ENCODE assay signal across 18 cellular contexts in the genomic region with DNA sequence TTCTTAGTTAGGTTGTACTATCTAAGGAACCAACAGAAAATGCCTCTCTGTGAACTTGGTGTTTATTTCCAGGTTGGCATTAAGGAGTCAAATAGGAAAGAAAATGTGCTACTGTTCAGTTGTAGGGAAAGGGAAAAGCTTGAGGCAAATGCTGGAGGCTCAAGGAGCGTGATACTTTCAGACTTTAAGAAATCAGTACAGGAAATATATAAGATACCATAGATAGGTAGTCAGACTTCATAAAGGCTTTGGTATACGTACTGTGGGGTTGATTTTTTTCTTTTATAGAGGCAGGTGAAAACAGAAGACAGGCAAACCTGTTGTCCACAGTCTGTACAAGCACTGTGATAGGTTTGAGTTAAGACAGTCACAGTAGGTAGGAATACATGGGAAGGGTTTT. TPM values are rescaled to one million over a fixed set of nuclear protein-coding genes. Genes with fewer than 3 reads are reported as not detected.
A peak's percentile ranks its signal among the peaks of the same experiment; 100 is the strongest.
DNase-seq lines count a peak whose midpoint lies in the region; ATAC-seq and TF ChIP-seq lines count a peak whose summit lies in the region.
"Had no signal": no experiment of that assay in that cellular context is flagged by ENCODE, and none has a peak within 500 bp of the region (broad histone marks: within the 10 kb centered on the region; RNA-seq: fewer than 3 reads in every experiment).

No MANE protein-coding gene starts in this region.

- H3K4me3 Mint-ChIP-seq in CD8-positive, alpha-beta T cell: no peak overlapping the region
- no peak overlapping the region for H3K4me3 Mint-ChIP-seq in naive thymus-derived CD8-positive, alpha-beta T cell
- H3K4me3 Mint-ChIP-seq: dendritic cell treated with granulocyte-macrophage colony-stimulating factor and Interleukin-4, amounts not matched to agents 40 ng/mL and 50 ng/mL, for 4 days had no signal

- H3K4me1 ChIP-seq in CD8-positive, alpha-beta T cell (ENCODE audit: insufficient read depth, low read length): peaks cover 5% of the 10 kb centered on the region
- H3K4me1 ChIP-seq: SJSA1 had no signal

- no peak for ATAC-seq in CD8-positive, alpha-beta T cell
- ATAC-seq in naive thymus-derived CD8-positive, alpha-beta T cell: no peak
- ATAC-seq in GM21381 (IDR thresholded peaks at IDR 0.05; ENCODE audit: unreplicated experiment): no peak

- no peak for TF ChIP-seq CTCF in CD8-positive, alpha-beta T cell (IDR thresholded peaks at IDR 0.05)
- no peak for TF ChIP-seq CTCF in choroid plexus epithelial cell (conservative IDR thresholded peaks at IDR 0.05; ENCODE audit: low read depth, low read length)

- POLR2A ChIA-PET in CD8-positive, alpha-beta T cell (lab: Charles Lee): interaction anchor here (0.8 kb wide), 1 partner anchor 178 kb away, joined by 3 read pairs; the partner anchor contains the start of gene ZC3H7B
- POLR2A ChIA-PET in naive thymus-derived CD8-positive, alpha-beta T cell (lab: Charles Lee): interaction anchor here (0.6 kb wide), 1 partner anchor 27 kb away, joined by 3 read pairs; no protein-coding TSS in a partner anchor

- H3K27me3 Mint-ChIP-seq in CD8-positive, alpha-beta T cell (ENCODE audit: low read depth): no peaks in the 10 kb centered on the region
- H3K27me3 Mint-ChIP-seq in naive thymus-derived CD8-positive, alpha-beta T cell: no peaks in the 10 kb centered on the region
- H3K27me3 Mint-ChIP-seq: dendritic cell treated with granulocyte-macrophage colony-stimulating factor and Interleukin-4, amounts not matched to agents 40 ng/mL and 50 ng/mL, for 4 days had no signal

- CTCF ChIA-PET in CD8-positive, alpha-beta T cell (lab: Charles Lee): no interaction called here

- H3K9me3 Mint-ChIP-seq in CD8-positive, alpha-beta T cell: no peaks in the 10 kb centered on the region
- H3K9me3 Mint-ChIP-seq in naive thymus-derived CD8-positive, alpha-beta T cell: no peaks in the 10 kb centered on the region
- H3K9me3 Mint-ChIP-seq: dendritic cell treated with granulocyte-macrophage colony-stimulating factor and Interleukin-4, amounts not matched to agents 40 ng/mL and 50 ng/mL, for 4 days had no signal

- H3K4me3 ChIP-seq in CD8-positive, alpha-beta T cell (ENCODE audit: low read depth, low read length): no peak overlapping the region
- no peak overlapping the region for H3K4me3 ChIP-seq in choroid plexus epithelial cell (ENCODE audit: low read depth, low read length)
- H3K4me3 ChIP-seq: esophagus muscularis mucosa, sigmoid colon, SJSA1, thoracic aorta had no signal

- no peak for DNase-seq in CD8-positive, alpha-beta T cell
- peak; percentile 29 for DNase-seq in HT1080 (ENCODE audit: low read depth)
- peak; percentile 58 for DNase-seq in choroid plexus epithelial cell (ENCODE audit: low read depth)
- DNase-seq in naive thymus-derived CD8-positive, alpha-beta T cell: no peak
- DNase-seq in medulla oblongata (ENCODE audit: extremely low spot score): no peak
- DNase-seq in stimulated activated CD4-positive, alpha-beta T cell treated with anti-CD3 and anti-CD28 coated beads, Interleukin-12 subunit alpha, Interleukin-12 subunit beta, amount 100 ng/mL, for 4 hours: no peak
- DNase-seq: activated T-cell treated with anti-CD3 and anti-CD28 coated beads, Interleukin-2, amount 50 U/mL, for 48 hours; DMS53; head of caudate nucleus; NCI-H187 treated with DMSO at 0.1 percent for 48 hours; occipital lobe; sigmoid colon; stimulated activated CD4-positive, alpha-beta T cell treated with anti-CD3 and anti-CD28 coated beads, Interleukin-4, amount 100 ng/mL, for 1 hour had no signal

- intact Hi-C loops in CD8-positive, alpha-beta T cell (cut with DNase I, micrococcal nuclease): loop anchor here in 1 of 2 experiments (10.0 kb wide), 1 partner anchor 198 kb away; no protein-coding TSS in a partner anchor

- no peaks in the 10 kb centered on the region for H3K9me3 ChIP-seq in CD8-positive, alpha-beta T cell (ENCODE audit: low read length)
- H3K9me3 ChIP-seq: esophagus muscularis mucosa, sigmoid colon, SJSA1, thoracic aorta had no signal

- peaks cover 73% of the 10 kb centered on the region for H3K36me3 Mint-ChIP-seq in CD8-positive, alpha-beta T cell
- peaks cover 0 to 82% (median 10%) of the 10 kb centered on the region in 3 donors for H3K36me3 Mint-ChIP-seq in naive thymus-derived CD8-positive, alpha-beta T cell

- H3K27me3 ChIP-seq in CD8-positive, alpha-beta T cell (ENCODE audit: insufficient read depth, low read length): no peaks in the 10 kb centered on the region
- H3K27me3 ChIP-seq: esophagus muscularis mucosa, sigmoid colon, SJSA1 had no signal

- peaks cover 43% of the 10 kb centered on the region for H3K4me1 Mint-ChIP-seq in CD8-positive, alpha-beta T cell (ENCODE audit: low read depth)
- peaks cover 17 to 54% (median 26%) of the 10 kb centered on the region in 4 donors for H3K4me1 Mint-ChIP-seq in naive thymus-derived CD8-positive, alpha-beta T cell

- peaks cover 29% of the 10 kb centered on the region for H3K36me3 ChIP-seq in CD8-positive, alpha-beta T cell (ENCODE audit: insufficient read depth, low read length)

- peak overlapping the region; percentile 61 for H3K27ac Mint-ChIP-seq in CD8-positive, alpha-beta T cell
- peak overlapping the region in 8 of 10 donors; percentile 4 to 84 (median 49) for H3K27ac Mint-ChIP-seq in naive thymus-derived CD8-positive, alpha-beta T cell
- H3K27ac Mint-ChIP-seq: dendritic cell treated with granulocyte-macrophage colony-stimulating factor and Interleukin-4, amounts not matched to agents 40 ng/mL and 50 ng/mL, for 4 days had no signal

- peak overlapping the region; percentile 1 for H3K27ac ChIP-seq in CD8-positive, alpha-beta T cell (ENCODE audit: low read depth, low read length)
- H3K27ac ChIP-seq: esophagus muscularis mucosa, sigmoid colon, SJSA1, thoracic aorta had no signal

RNA-seq across cellular contexts. Expression of gene EP300, which starts 30.8 kb away (rescaled TPM):
- 100 to 1,000 TPM; 157 to 158 TPM for total RNA-seq in CD8-positive, alpha-beta T cell
- total RNA-seq in HT1080 (2014; rRNA removed; shearing (Covaris generic)): 20.9 and 21.0 TPM in 2 replicates
- 10.9 and 12.6 TPM in 2 replicates for polyA plus RNA-seq in HT1080 (2015; cell fraction: cytosol; rRNA removed)
- polyA plus RNA-seq in HT1080 (2015; cell fraction: nucleus; rRNA removed): 36.5 and 45.1 TPM in 2 replicates
- total RNA-seq in naive thymus-derived CD8-positive, alpha-beta T cell: 100 to 1,000 TPM; 106 to 116 TPM
- polyA plus RNA-seq in naive thymus-derived CD8-positive, alpha-beta T cell: 10 to 100 TPM in 1 of 3 donors, 1 to 10 TPM in 2; 8.3 to 20.3 (median 8.5) TPM

Comparison
In these comparisons a context has a peak if more than half of its experiments do, and no peak if none do; other contexts are left out.
1. DNase-seq: peak in HT1080 (single experiment) and choroid plexus epithelial cell (single experiment); none in CD8-positive, alpha-beta T cell (0 of 7), naive thymus-derived CD8-positive, alpha-beta T cell (0 of 10), medulla oblongata (single experiment) and stimulated activated CD4-positive, alpha-beta T cell treated with anti-CD3 and anti-CD28 coated beads, Interleukin-12 subunit alpha, Interleukin-12 subunit beta, amount 100 ng/mL, for 4 hours (single experiment).